25 cellular contexts compared by ENCODE assay signal in genomic region chr12:116354534-116354933, GRCh38.
"Had no signal": no experiment of that assay in that cellular context is flagged by ENCODE, and none has a peak within 500 bp of the region (broad histone marks: within the 10 kb centered on the region; RNA-seq: fewer than 3 reads in every experiment).

No MANE protein-coding gene starts in this region.

- H3K4me2 ChIP-seq: KMS-11, SK-N-SH had no signal

- H3K27ac ChIP-seq: breast epithelium, KMS-11, RWPE1, SJCRH30, WERI-Rb-1 had no signal

- H3K4me3 ChIP-seq: breast epithelium, Peyer's patch, SJCRH30 had no signal

- H3K4me1 ChIP-seq: breast epithelium had no signal

- DNase-seq: activated CD4-positive, alpha-beta memory T cell treated with anti-CD3 and anti-CD28 coated beads, Interleukin-2, amount 10 ng/mL, durations not matched to agents 7 days and 5 days; activated CD4-positive, alpha-beta T cell treated with anti-CD3 and anti-CD28 coated beads for 36 hours; activated CD4-positive, alpha-beta T cell treated with anti-CD3 and anti-CD28 coated beads, Interleukin-2, amount 50 U/mL, for 1 hour; activated gamma-delta T cell treated with Interleukin-2 at 50 U/mL for 16 hours; activated naive CD4-positive, alpha-beta T cell treated with anti-CD3 and anti-CD28 coated beads, Interleukin-2, amount 50 U/mL, for 16 hours; activated naive CD8-positive, alpha-beta T cell treated with anti-CD3 and anti-CD28 coated beads, Interleukin-2, amount 10 ng/mL, durations not matched to agents 7 days and 5 days; activated T-cell treated with anti-CD3 and anti-CD28 coated beads for 4 hours; activated T-cell treated with anti-CD3 and anti-CD28 coated beads, Interleukin-2, amount 50 U/mL, for 48 hours; MV-4-11; NCI-H1092 treated with DMSO at 0.1 percent for 48 hours; NCI-H1417 treated with DMSO at 0.1 percent for 48 hours; NCI-H1694; NCI-H2029 treated with DMSO at 0.1 percent for 48 hours; NCI-H510A treated with DMSO at 0.1 percent for 48 hours; NCI-H69; NK-92 treated with Interleukin-12 subunit alpha and Interleukin-12 subunit beta, amount 100 ng/mL, for 24 hours; Peyer's patch; Right ventricle myocardium superior; SJCRH30; SK-N-SH; T-helper 1 cell; WERI-Rb-1 had no signal

- H3K9ac ChIP-seq: KMS-11, SK-N-SH had no signal

- ATAC-seq: activated CD4-positive, alpha-beta T cell treated with anti-CD3 and anti-CD28 coated beads for 36 hours had no signal

- H3K27me3 ChIP-seq: breast epithelium, Peyer's patch, SJCRH30 had no signal

- H3K9me3 ChIP-seq: breast epithelium, Peyer's patch, SJCRH30, SK-N-SH had no signal

- H3K36me3 ChIP-seq: breast epithelium, Peyer's patch, SJCRH30, WERI-Rb-1 had no signal
